ENCODE assay signal across 17 cellular contexts in genomic region chr7:389911-390601, GRCh38.
A peak's percentile ranks its signal among the peaks of the same experiment; 100 is the strongest.
DNase-seq lines count a peak whose midpoint lies in the region; ATAC-seq, FAIRE-seq and TF ChIP-seq lines count a peak whose summit lies in the region.
"Had no signal": no experiment of that assay in that cellular context is flagged by ENCODE, and none has a peak within 500 bp of the region (broad histone marks: within the 10 kb centered on the region; RNA-seq: fewer than 3 reads in every experiment).

No MANE protein-coding gene starts in this region.

- no peaks in the 10 kb centered on the region for H3K27me3 ChIP-seq in WERI-Rb-1 (ENCODE audit: insufficient read depth, low read depth, severe bottlenecking)
- H3K27me3 ChIP-seq: foreskin keratinocyte, tibial nerve had no signal

- no peak overlapping the region for H3K4me3 Mint-ChIP-seq in activated T-cell treated with anti-CD3 and anti-CD28 coated beads, Interleukin-2, amount 50 U/mL, for 4 hours
- H3K4me3 Mint-ChIP-seq in type B pancreatic cell: no peak overlapping the region
- no peak overlapping the region for H3K4me3 Mint-ChIP-seq in stimulated activated memory B cell treated with anti-CD40 and anti-IgM and Interleukin-4, amounts not matched to agents 10 μg/mL and 1 μg/mL and 100 μg/mL, for 72 hours
- H3K4me3 Mint-ChIP-seq: activated T-cell treated with anti-CD3 and anti-CD28 coated beads, Interleukin-2, amount 50 U/mL, for 72 hours; T-helper 1 cell treated with Interleukin-12 subunit alpha and Interleukin-12 subunit beta and Interleukin-4 antibody, amounts not matched to agents 30 μg/mL and 1 μg/mL, for 36 hours had no signal

- ATAC-seq in activated T-cell treated with anti-CD3 and anti-CD28 coated beads, Interleukin-2, amount 50 U/mL, for 4 hours: no peak
- no peak for ATAC-seq in GM21717 (IDR thresholded peaks at IDR 0.05; ENCODE audit: unreplicated experiment)
- no peak for ATAC-seq in stimulated activated memory B cell treated with anti-CD40 and anti-IgM and Interleukin-4, amounts not matched to agents 10 μg/mL and 1 μg/mL and 100 μg/mL, for 72 hours
- ATAC-seq: activated T-cell treated with anti-CD3 and anti-CD28 coated beads, Interleukin-2, amount 50 U/mL, for 72 hours; foreskin keratinocyte; HCT116 had no signal

- H3K9me3 ChIP-seq in WERI-Rb-1 (ENCODE audit: severe bottlenecking) (peaks cover 9% of the 10 kb centered on the region), kidney (ENCODE audit: control insufficient read depth in 1 of 2, low read length in 2 of 2) (peaks cover 0 to 8% of the 10 kb centered on the region in 2 donors)

- no peaks in the 10 kb centered on the region for H3K36me3 Mint-ChIP-seq in activated T-cell treated with anti-CD3 and anti-CD28 coated beads, Interleukin-2, amount 50 U/mL, for 4 hours (ENCODE audit: insufficient read depth)
- H3K36me3 Mint-ChIP-seq in type B pancreatic cell: no peaks in the 10 kb centered on the region
- H3K36me3 Mint-ChIP-seq in stimulated activated memory B cell treated with anti-CD40 and anti-IgM and Interleukin-4, amounts not matched to agents 10 μg/mL and 1 μg/mL and 100 μg/mL, for 72 hours: no peaks in the 10 kb centered on the region

- H3K4me1 ChIP-seq in kidney (ENCODE audit: control insufficient read depth in 1 of 2, insufficient read depth in 1 of 2, low read depth in 1 of 2, low read length in 2 of 2): no peaks in the 10 kb centered on the region
- H3K4me1 ChIP-seq: tibial nerve had no signal

- no peak overlapping the region for H3K4me3 ChIP-seq in WERI-Rb-1 (ENCODE audit: low read depth, low read length)
- H3K4me3 ChIP-seq in kidney (ENCODE audit: low read length in 2 of 2): no peak overlapping the region
- H3K4me3 ChIP-seq: tibial nerve had no signal

- H3K9ac ChIP-seq in kidney (ENCODE audit: low read length in 2 of 2): no peak overlapping the region

- no peak for FAIRE-seq in kidney (lab: Jason Lieb, UNC)
- FAIRE-seq: endothelial cell of umbilical vein had no signal

- no peaks in the 10 kb centered on the region for H3K27me3 Mint-ChIP-seq in activated T-cell treated with anti-CD3 and anti-CD28 coated beads, Interleukin-2, amount 50 U/mL, for 4 hours (ENCODE audit: low read depth)
- no peaks in the 10 kb centered on the region for H3K27me3 Mint-ChIP-seq in type B pancreatic cell
- peaks cover 9% of the 10 kb centered on the region for H3K27me3 Mint-ChIP-seq in stimulated activated memory B cell treated with anti-CD40 and anti-IgM and Interleukin-4, amounts not matched to agents 10 μg/mL and 1 μg/mL and 100 μg/mL, for 72 hours

- H3K4me1 Mint-ChIP-seq in activated T-cell treated with anti-CD3 and anti-CD28 coated beads, Interleukin-2, amount 50 U/mL, for 4 hours (ENCODE audit: low read depth): no peaks in the 10 kb centered on the region
- H3K4me1 Mint-ChIP-seq in type B pancreatic cell (ENCODE audit: unreplicated experiment): no peaks in the 10 kb centered on the region
- no peaks in the 10 kb centered on the region for H3K4me1 Mint-ChIP-seq in stimulated activated memory B cell treated with anti-CD40 and anti-IgM and Interleukin-4, amounts not matched to agents 10 μg/mL and 1 μg/mL and 100 μg/mL, for 72 hours

- TF ChIP-seq CTCF in WERI-Rb-1 (IDR thresholded peaks at IDR 0.05; ENCODE audit: low read depth, low read length) (no peak), kidney (IDR thresholded peaks at IDR 0.05; ENCODE audit: borderline replicate concordance, extremely low read depth, insufficient read depth) (no peak), type B pancreatic cell (conservative IDR thresholded peaks at IDR 0.05) (no peak)

- intact Hi-C loops in kidney (cut with DNase I): no loop called here

- H3K36me3 ChIP-seq in WERI-Rb-1 (no peaks in the 10 kb centered on the region), kidney (ENCODE audit: control insufficient read depth in 1 of 2, insufficient read depth in 2 of 2, low read length in 2 of 2) (no peaks in the 10 kb centered on the region)
- H3K36me3 ChIP-seq: tibial nerve had no signal

- H3K27ac Mint-ChIP-seq in type B pancreatic cell: no peak overlapping the region
- no peak overlapping the region for H3K27ac Mint-ChIP-seq in stimulated activated memory B cell treated with anti-CD40 and anti-IgM and Interleukin-4, amounts not matched to agents 10 μg/mL and 1 μg/mL and 100 μg/mL, for 72 hours
- H3K27ac Mint-ChIP-seq: activated T-cell treated with anti-CD3 and anti-CD28 coated beads, Interleukin-2, amount 50 U/mL, for 72 hours; T-helper 1 cell treated with Interleukin-12 subunit alpha and Interleukin-12 subunit beta and Interleukin-4 antibody, amounts not matched to agents 30 μg/mL and 1 μg/mL, for 36 hours had no signal

- peak; percentile 14 for DNase-seq in activated T-cell treated with anti-CD3 and anti-CD28 coated beads, Interleukin-2, amount 50 U/mL, for 1 hour
- no peak for DNase-seq in activated T-cell treated with anti-CD3 and anti-CD28 coated beads, Interleukin-2, amount 50 U/mL, for 4 hours
- DNase-seq in WERI-Rb-1 (no peak), kidney (peak; percentile 56), type B pancreatic cell (ENCODE audit: extremely low spot score, unreplicated experiment) (peak; percentile 68), NCI-H1694 treated with DMSO at 0.1 percent for 48 hours (lab: John Stamatoyannopoulos, UW) (no peak)
- DNase-seq: activated CD4-positive, CD25-positive, alpha-beta regulatory T cell; activated T-cell treated with anti-CD3 and anti-CD28 coated beads, Interleukin-2, amount 50 U/mL, for 72 hours; COR-L47; foreskin keratinocyte; stimulated activated CD4-positive, alpha-beta T cell treated with anti-CD3 and anti-CD28 coated beads, Interleukin-4, amount 100 ng/mL, for 24 hours had no signal

- H3K27ac ChIP-seq in WERI-Rb-1 (0 out of 2 replicates have a peak overlapping the region, but pooled peaks have one; percentile 12), kidney (ENCODE audit: low read depth in 2 of 2, low read length in 2 of 2) (no peak overlapping the region)
- H3K27ac ChIP-seq: foreskin keratinocyte, tibial nerve had no signal

- H3K9me3 Mint-ChIP-seq in activated T-cell treated with anti-CD3 and anti-CD28 coated beads, Interleukin-2, amount 50 U/mL, for 4 hours: peaks cover 5% of the 10 kb centered on the region
- no peaks in the 10 kb centered on the region for H3K9me3 Mint-ChIP-seq in type B pancreatic cell
- peaks cover 10% of the 10 kb centered on the region for H3K9me3 Mint-ChIP-seq in stimulated activated memory B cell treated with anti-CD40 and anti-IgM and Interleukin-4, amounts not matched to agents 10 μg/mL and 1 μg/mL and 100 μg/mL, for 72 hours

Comparison
In these comparisons a context has a peak if more than half of its experiments do, and no peak if none do; other contexts are left out.
1. DNase-seq: peak in activated T-cell treated with anti-CD3 and anti-CD28 coated beads, Interleukin-2, amount 50 U/mL, for 1 hour (single experiment), kidney (single experiment) and type B pancreatic cell (single experiment); none in activated T-cell treated with anti-CD3 and anti-CD28 coated beads, Interleukin-2, amount 50 U/mL, for 4 hours (single experiment), WERI-Rb-1 (single experiment) and NCI-H1694 treated with DMSO at 0.1 percent for 48 hours (single experiment).